In genomic region chr11:7571640-7572000, GRCh38 we compare ENCODE assay signal across 8 cellular contexts. TPM values are rescaled to one million over a fixed set of nuclear protein-coding genes. Genes with fewer than 3 reads are reported as not detected.
A peak's percentile ranks its signal among the peaks of the same experiment; 100 is the strongest.
DNase-seq lines count a peak whose midpoint lies in the region; ATAC-seq and TF ChIP-seq lines count a peak whose summit lies in the region.

No MANE protein-coding gene starts in this region.

- H3K9me3 ChIP-seq in HCT116 (ENCODE audit: control insufficient read depth in 1 of 2, insufficient read depth in 1 of 2, low read depth in 1 of 2, low read length in 2 of 2) (no peaks in the 10 kb centered on the region), mammary epithelial cell (replicated peaks; ENCODE audit: insufficient read depth, low read length) (no peaks in the 10 kb centered on the region), suprapubic skin (no peaks in the 10 kb centered on the region)

- H4K20me1 ChIP-seq in HCT116 (ENCODE audit: insufficient read depth): no peaks in the 10 kb centered on the region
- no peaks in the 10 kb centered on the region for H4K20me1 ChIP-seq in mammary epithelial cell (ENCODE audit: insufficient read depth, low read length)

- peak; percentile 95 for TF ChIP-seq RAD21 in HCT116 (IDR thresholded peaks at IDR 0.05; ENCODE audit: low read depth)

- in situ Hi-C loops in mammary epithelial cell (cut with MboI; ENCODE audit: low sequenced_read_pairs in 2 of 2): loop anchor here (5.0 kb wide), 1 partner anchor 81 kb away; no protein-coding TSS in a partner anchor

- H3K79me2 ChIP-seq in HCT116 (ENCODE audit: insufficient read depth, low read length): no peaks in the 10 kb centered on the region
- H3K79me2 ChIP-seq in mammary epithelial cell (ENCODE audit: insufficient read depth, low read length): no peaks in the 10 kb centered on the region

- H3K4me3 ChIP-seq in HCT116 (replicated peaks in 1 of 2; ENCODE audit: low read depth in 1 of 2, low read length in 2 of 2) (no peak overlapping the region), mammary epithelial cell (replicated peaks in 1 of 3; ENCODE audit: insufficient read depth in 1 of 3, low read depth in 2 of 3, low read length in 3 of 3) (no peak overlapping the region), suprapubic skin (no peak overlapping the region)

- WGBS in mammary epithelial cell (ENCODE audit: low coverage, missing lambda C conversion rate): 2% methylated on average over 4 of the region's 4 CpGs
- 4% methylated on average over 4 of the region's 4 CpGs for WGBS in suprapubic skin

- no peaks in the 10 kb centered on the region for H3K9me2 ChIP-seq in HCT116 (ENCODE audit: insufficient read depth)

- TF ChIP-seq CTCF in HCT116 (IDR thresholded peaks at IDR 0.05 in 2 of 3, conservative IDR thresholded peaks at IDR 0.05 in 1 of 3; ENCODE audit: borderline replicate concordance in 1 of 3, insufficient read depth in 1 of 3, low read depth in 2 of 3, low read length in 2 of 3) (peak; percentile 91 to 94 (median 92)), mammary epithelial cell (conservative IDR thresholded peaks at IDR 0.05 in 1 of 2, IDR thresholded peaks at IDR 0.05 in 1 of 2; ENCODE audit: extremely low read depth in 1 of 2, insufficient read depth in 1 of 2, low read depth in 1 of 2, low read length in 2 of 2) (peak; percentile 96 to 98), suprapubic skin (IDR thresholded peaks at IDR 0.05) (peak; percentile 87 to 91)

- H3K4me1 ChIP-seq in HCT116 (ENCODE audit: control insufficient read depth in 1 of 2, insufficient read depth in 2 of 2, low read length in 2 of 2) (peaks cover 16 to 25% of the 10 kb centered on the region in 2 experiments), mammary epithelial cell (ENCODE audit: insufficient read depth, low read length) (peaks cover 20% of the 10 kb centered on the region), suprapubic skin (peaks cover 72% of the 10 kb centered on the region)

- intact Hi-C loops in HCT116 (cut with micrococcal nuclease) (loop anchor here (1.0 to 2.0 kb wide), 2 partner anchors 85 to 94 kb away; no protein-coding TSS in a partner anchor), mammary epithelial cell (cut with micrococcal nuclease) (loop anchor here (1.0 to 5.0 kb wide), 8 partner anchors 41 to 473 kb away; partner anchors contain the start of genes EIF3F and PPFIBP2)

- H3K36me3 ChIP-seq in HCT116 (ENCODE audit: control insufficient read depth in 1 of 2, insufficient read depth in 2 of 2, low read length in 2 of 2): no peaks in the 10 kb centered on the region
- no peaks in the 10 kb centered on the region for H3K36me3 ChIP-seq in mammary epithelial cell (ENCODE audit: insufficient read depth, low read length)
- H3K36me3 ChIP-seq in suprapubic skin: peaks cover 7% of the 10 kb centered on the region

- TF ChIP-seq POLR2A in HCT116 (IDR thresholded peaks at IDR 0.05; ENCODE audit: borderline replicate concordance, extremely low read depth, insufficient read depth, insufficient read length) (no peak), suprapubic skin (IDR thresholded peaks at IDR 0.05) (no peak)

- ATAC-seq in HCT116 (peak; percentile 91), HG03571 (IDR thresholded peaks at IDR 0.05; ENCODE audit: unreplicated experiment) (no peak)

- no peak overlapping the region for H3K4me2 ChIP-seq in HCT116 (ENCODE audit: low read length)
- H3K4me2 ChIP-seq in mammary epithelial cell (ENCODE audit: insufficient read depth, low read depth, low read length): no peak overlapping the region

- dilution Hi-C loops in mammary epithelial cell (cut with HindIII; ENCODE audit: low sequenced_read_pairs): loop anchor here (5.0 kb wide), 1 partner anchor 61 kb away; no protein-coding TSS in a partner anchor

- CTCF ChIA-PET in HCT116 (lab: Charles Lee): interaction anchor here (0.6 to 3.4 kb wide), 15 partner anchors 12 to 473 kb away, joined by 3 to 52 read pairs (median 4); partner anchors contain the start of gene PPFIBP2
- CTCF ChIA-PET in mammary epithelial cell (lab: Charles Lee; ENCODE audit: low non-redundant PET): interaction anchor here (0.6 to 2.7 kb wide), 6 partner anchors 48 to 218 kb away, joined by 3 to 25 read pairs (median 4); no protein-coding TSS in a partner anchor

- no peaks in the 10 kb centered on the region for H3K27me3 ChIP-seq in HCT116 (ENCODE audit: insufficient read depth, low read length)
- H3K27me3 ChIP-seq in mammary epithelial cell (ENCODE audit: insufficient read depth, low read length): no peaks in the 10 kb centered on the region
- H3K27me3 ChIP-seq in layer of hippocampus (ENCODE audit: control insufficient read depth, insufficient read depth, low read length): no peaks in the 10 kb centered on the region
- H3K27me3 ChIP-seq in suprapubic skin: no peaks in the 10 kb centered on the region

- RAD21 ChIA-PET in HCT116 (lab: Charles Lee; ENCODE audit: low non-redundant PET in 1 of 2, low total read pairs in 2 of 2, uncharacterized antibody in 2 of 2, unreplicated experiment in 2 of 2): interaction anchor here (0.6 to 2.0 kb wide), 8 partner anchors 35 to 118 kb away, joined by 3 to 16 read pairs (median 6); partner anchors contain the start of gene CYB5R2 (in 1 of the 2)

- H2AFZ ChIP-seq in HCT116 (ENCODE audit: low read depth, low read length, poor library complexity, severe bottlenecking): no peak overlapping the region
- H2AFZ ChIP-seq in mammary epithelial cell (ENCODE audit: low read depth, low read length): no peak overlapping the region

- TF ChIP-seq EP300 in suprapubic skin (IDR thresholded peaks at IDR 0.05): no peak

- BruUV-seq in HCT116 (replicated peaks; lab: Mats Ljungman, UMichigan) (no TSS peak), mammary epithelial cell (replicated peaks; lab: Mats Ljungman, UMichigan) (no TSS peak)

- POLR2A ChIA-PET in HCT116 (lab: Charles Lee): no interaction called here

- DNase-seq in COLO668 (lab: John Stamatoyannopoulos, UW; ENCODE audit: unreplicated experiment): peak; percentile 65
- peak; percentile 51 for DNase-seq in HCT116 (ENCODE audit: low read depth, low spot score)
- peak; percentile 37 for DNase-seq in NCI-H510A (lab: John Stamatoyannopoulos, UW)
- DNase-seq in mammary epithelial cell: peak; percentile 56
- DNase-seq in suprapubic skin (ENCODE audit: low spot score in 2 of 2): no peak
- DNase-seq in stimulated activated naive CD4-positive, alpha-beta T cell (lab: John Stamatoyannopoulos, UW): no peak

- no peak overlapping the region for H3K27ac ChIP-seq in HCT116 (ENCODE audit: low read depth, low read length)
- H3K27ac ChIP-seq in mammary epithelial cell (ENCODE audit: insufficient read depth, low read depth, low read length): no peak overlapping the region
- H3K27ac ChIP-seq in layer of hippocampus (ENCODE audit: low read depth, low read length): peak overlapping the region; percentile 69
- H3K27ac ChIP-seq in suprapubic skin: peak overlapping the region; percentile 64

- no peak overlapping the region for H3K9ac ChIP-seq in HCT116 (ENCODE audit: low read length)
- no peak overlapping the region for H3K9ac ChIP-seq in mammary epithelial cell (ENCODE audit: insufficient read depth, low read length)

TF ChIP-seq in HCT116, 20 proteins besides CTCF, POLR2A, EP300 and RAD21:
- TF ChIP-seq TCF7L2 (IDR thresholded peaks at IDR 0.05; ENCODE audit: borderline replicate concordance, extremely low read depth, insufficient read depth, insufficient read length) (no peak), ELF1 (IDR thresholded peaks at IDR 0.05; ENCODE audit: borderline replicate concordance, low read depth) (no peak), POLR2AphosphoS5 (IDR thresholded peaks at IDR 0.05; ENCODE audit: low read depth, low read length) (no peak), FOSL1 (IDR thresholded peaks at IDR 0.05; ENCODE audit: low read depth) (no peak), ZBTB33 (IDR thresholded peaks at IDR 0.05; ENCODE audit: extremely low read depth, insufficient replicate concordance, low read length) (no peak), EZH2phosphoT487 (IDR thresholded peaks at IDR 0.05; ENCODE audit: borderline replicate concordance) (no peak), SRF (IDR thresholded peaks at IDR 0.05; ENCODE audit: low read depth) (no peak), SIN3A (IDR thresholded peaks at IDR 0.05; ENCODE audit: low read depth) (no peak), EGR1 (IDR thresholded peaks at IDR 0.05; ENCODE audit: low read depth) (no peak)
- TF ChIP-seq, protein P1, sequence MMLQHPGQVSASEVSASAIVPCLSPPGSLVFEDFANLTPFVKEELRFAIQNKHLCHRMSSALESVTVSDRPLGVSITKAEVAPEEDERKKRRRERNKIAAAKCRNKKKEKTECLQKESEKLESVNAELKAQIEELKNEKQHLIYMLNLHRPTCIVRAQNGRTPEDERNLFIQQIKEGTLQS (IDR thresholded peaks at IDR 0.05): no peak

RNA-seq across cellular contexts. Expression of gene PPFIBP2, which starts 57.8 kb away (rescaled TPM):
- total RNA-seq in HCT116 (2021; ENCODE audit: unreplicated experiment): 5.7 TPM
- polyA plus RNA-seq in HCT116 (2012): 3.8 and 5.9 TPM in 2 replicates
- total RNA-seq in mammary epithelial cell: 1 to 10 TPM; 8.3 to 8.4 TPM
- 2.5 TPM for polyA plus RNA-seq in mammary epithelial cell
- polyA minus RNA-seq in mammary epithelial cell: 47.1 TPM
- total RNA-seq in suprapubic skin: 100 to 1,000 TPM in 1 of 4 donors, 10 to 100 TPM in 3; 68.2 to 139 (median 76.2) TPM

Comparison
In these comparisons a context has a peak if more than half of its experiments do, and no peak if none do; other contexts are left out.
1. DNase-seq: peak in COLO668 (single experiment), HCT116 (single experiment), NCI-H510A (single experiment) and mammary epithelial cell (single experiment); none in suprapubic skin (0 of 2) and stimulated activated naive CD4-positive, alpha-beta T cell (0 of 6).
2. H3K27ac ChIP-seq: peak in layer of hippocampus (single experiment) and suprapubic skin (single experiment); none in HCT116 (single experiment) and mammary epithelial cell (single experiment).
3. RNA of gene PPFIBP2, which starts 57.8 kb away (total RNA-seq): 68.2 to 139 TPM in suprapubic skin; 8.3 to 8.4 TPM in mammary epithelial cell and 5.7 TPM in HCT116 (single experiment); every median in the first group is over 4 times any median in the second.
4. Peak in every context shown above with its lines, with median percentiles within 50 percentile points of each other: CTCF ChIP-seq.